1 cellular context compared by ENCODE assay signal in the genomic region with DNA sequence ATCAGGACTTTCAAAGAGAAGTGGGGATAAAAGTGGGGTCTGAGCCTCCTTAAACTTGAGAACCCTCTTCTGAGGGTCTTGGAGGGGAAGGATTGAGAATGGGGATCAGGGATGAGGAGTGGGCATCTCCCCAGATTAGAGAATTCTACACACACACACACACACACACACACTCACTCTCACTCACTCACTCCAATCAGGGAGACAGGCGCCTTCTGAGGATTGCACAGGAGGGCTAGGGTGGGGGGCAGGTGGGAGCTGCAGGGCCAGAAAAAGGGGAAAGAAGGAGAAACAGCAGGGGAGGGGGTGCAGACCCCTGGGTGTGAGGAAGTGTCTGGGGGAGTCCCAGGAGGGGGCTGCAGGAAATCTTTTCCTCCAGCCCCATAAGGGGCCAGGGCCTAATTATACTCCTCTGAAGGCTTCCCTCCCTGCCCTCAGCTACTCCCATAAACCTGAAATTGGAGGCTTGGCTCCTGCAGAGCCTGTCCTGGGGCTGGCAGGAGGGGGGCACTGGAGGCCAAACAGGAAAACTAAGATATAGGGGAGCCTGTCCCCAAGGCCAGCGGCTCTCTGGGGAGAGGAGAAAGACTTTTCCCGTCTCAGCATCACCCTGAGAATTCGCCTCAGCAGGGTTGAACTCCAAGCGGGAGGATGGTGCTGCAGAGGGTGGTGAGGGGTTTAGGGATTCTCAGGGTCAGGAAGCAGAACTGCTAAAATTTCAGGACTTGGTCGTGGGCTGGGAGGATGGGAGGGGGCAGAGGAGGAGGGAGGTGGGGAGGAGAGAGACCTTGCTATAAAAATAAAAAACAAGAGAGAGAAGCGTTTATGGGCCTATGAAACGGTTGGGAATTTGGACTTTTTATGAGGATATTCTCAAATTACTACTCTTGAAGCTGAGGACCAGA.
TF ChIP-seq lines count a peak whose summit lies in the region.

No MANE protein-coding gene starts in this region.

TF ChIP-seq in HEK293, 187 proteins besides CTCF, POLR2A, EP300 and RAD21 (continued from another document and continues in another):
- TF ChIP-seq, protein P1, sequence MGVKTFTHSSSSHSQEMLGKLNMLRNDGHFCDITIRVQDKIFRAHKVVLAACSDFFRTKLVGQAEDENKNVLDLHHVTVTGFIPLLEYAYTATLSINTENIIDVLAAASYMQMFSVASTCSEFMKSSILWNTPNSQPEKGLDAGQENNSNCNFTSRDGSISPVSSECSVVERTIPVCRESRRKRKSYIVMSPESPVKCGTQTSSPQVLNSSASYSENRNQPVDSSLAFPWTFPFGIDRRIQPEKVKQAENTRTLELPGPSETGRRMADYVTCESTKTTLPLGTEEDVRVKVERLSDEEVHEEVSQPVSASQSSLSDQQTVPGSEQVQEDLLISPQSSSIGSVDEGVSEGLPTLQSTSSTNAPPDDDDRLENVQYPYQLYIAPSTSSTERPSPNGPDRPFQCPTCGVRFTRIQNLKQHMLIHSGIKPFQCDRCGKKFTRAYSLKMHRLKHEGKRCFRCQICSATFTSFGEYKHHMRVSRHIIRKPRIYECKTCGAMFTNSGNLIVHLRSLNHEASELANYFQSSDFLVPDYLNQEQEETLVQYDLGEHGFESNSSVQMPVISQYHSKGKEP (tag by site-specific recombination; IDR thresholded peaks at IDR 0.05): 0 out of 2 replicates have a peak, but pooled peaks have one; percentile 8
- TF ChIP-seq ZNF629 (tag by site-specific recombination; IDR thresholded peaks at IDR 0.05) (no peak), ZNF624 (tag by site-specific recombination; IDR thresholded peaks at IDR 0.05) (no peak), ZNF404 (tag by site-specific recombination; IDR thresholded peaks at IDR 0.05) (no peak; the same call in 1 of the 2 replicates), SETDB1 (IDR thresholded peaks at IDR 0.05; ENCODE audit: insufficient read length, low read length) (no peak), KLF1 (tag by site-specific recombination; IDR thresholded peaks at IDR 0.05) (no peak), ZNF114 (tag by site-specific recombination; IDR thresholded peaks at IDR 0.05) (no peak), GFI1B (tag by site-specific recombination; IDR thresholded peaks at IDR 0.05) (0 out of 2 replicates have a peak, but pooled peaks have one; percentile 32), PRDM1 (tag by site-specific recombination; IDR thresholded peaks at IDR 0.05) (peak; percentile 71), ZNF155 (tag by site-specific recombination; IDR thresholded peaks at IDR 0.05) (no peak), ZNF664 (tag by site-specific recombination; IDR thresholded peaks at IDR 0.05) (no peak), ZNF211 (tag by site-specific recombination; IDR thresholded peaks at IDR 0.05; ENCODE audit: low read depth) (no peak), RBAK (tag by site-specific recombination; IDR thresholded peaks at IDR 0.05) (no peak), GLIS1 (tag by site-specific recombination; IDR thresholded peaks at IDR 0.05) (peak; percentile 85), ZNF133 (tag by site-specific recombination; IDR thresholded peaks at IDR 0.05) (no peak), KLF9 (tag by site-specific recombination; IDR thresholded peaks at IDR 0.05; ENCODE audit: low read depth) (peak; percentile 12; the same call in 1 of the 2 replicates), ZNF830 (tag by site-specific recombination; IDR thresholded peaks at IDR 0.05; ENCODE audit: low read depth) (no peak), SALL2 (tag by site-specific recombination; IDR thresholded peaks at IDR 0.05; ENCODE audit: borderline replicate concordance) (no peak), ZNF223 (tag by site-specific recombination; IDR thresholded peaks at IDR 0.05) (no peak), ZFHX2 (tag by site-specific recombination; conservative IDR thresholded peaks at IDR 0.05) (peak; percentile 46), ZNF530 (tag by site-specific recombination; IDR thresholded peaks at IDR 0.05; ENCODE audit: low read depth) (no peak), ZNF324 (tag by site-specific recombination; IDR thresholded peaks at IDR 0.05) (no peak), HOXC10 (CRISPR knock-in tag; IDR thresholded peaks at IDR 0.05) (no peak), ZNF48 (tag by site-specific recombination; IDR thresholded peaks at IDR 0.05) (no peak)
- TF ChIP-seq, protein P2, sequence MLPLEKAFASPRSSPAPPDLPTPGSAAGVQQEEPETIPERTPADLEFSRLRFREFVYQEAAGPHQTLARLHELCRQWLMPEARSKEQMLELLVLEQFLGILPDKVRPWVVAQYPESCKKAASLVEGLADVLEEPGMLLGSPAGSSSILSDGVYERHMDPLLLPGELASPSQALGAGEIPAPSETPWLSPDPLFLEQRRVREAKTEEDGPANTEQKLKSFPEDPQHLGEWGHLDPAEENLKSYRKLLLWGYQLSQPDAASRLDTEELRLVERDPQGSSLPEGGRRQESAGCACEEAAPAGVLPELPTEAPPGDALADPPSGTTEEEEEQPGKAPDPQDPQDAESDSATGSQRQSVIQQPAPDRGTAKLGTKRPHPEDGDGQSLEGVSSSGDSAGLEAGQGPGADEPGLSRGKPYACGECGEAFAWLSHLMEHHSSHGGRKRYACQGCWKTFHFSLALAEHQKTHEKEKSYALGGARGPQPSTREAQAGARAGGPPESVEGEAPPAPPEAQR (tag by site-specific recombination; IDR thresholded peaks at IDR 0.05): no peak
- TF ChIP-seq, protein P3, sequence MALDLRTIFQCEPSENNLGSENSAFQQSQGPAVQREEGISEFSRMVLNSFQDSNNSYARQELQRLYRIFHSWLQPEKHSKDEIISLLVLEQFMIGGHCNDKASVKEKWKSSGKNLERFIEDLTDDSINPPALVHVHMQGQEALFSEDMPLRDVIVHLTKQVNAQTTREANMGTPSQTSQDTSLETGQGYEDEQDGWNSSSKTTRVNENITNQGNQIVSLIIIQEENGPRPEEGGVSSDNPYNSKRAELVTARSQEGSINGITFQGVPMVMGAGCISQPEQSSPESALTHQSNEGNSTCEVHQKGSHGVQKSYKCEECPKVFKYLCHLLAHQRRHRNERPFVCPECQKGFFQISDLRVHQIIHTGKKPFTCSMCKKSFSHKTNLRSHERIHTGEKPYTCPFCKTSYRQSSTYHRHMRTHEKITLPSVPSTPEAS (tag by site-specific recombination; IDR thresholded peaks at IDR 0.05): peak; percentile 68; the same call in 1 of the 2 replicates
- TF ChIP-seq, protein P4, sequence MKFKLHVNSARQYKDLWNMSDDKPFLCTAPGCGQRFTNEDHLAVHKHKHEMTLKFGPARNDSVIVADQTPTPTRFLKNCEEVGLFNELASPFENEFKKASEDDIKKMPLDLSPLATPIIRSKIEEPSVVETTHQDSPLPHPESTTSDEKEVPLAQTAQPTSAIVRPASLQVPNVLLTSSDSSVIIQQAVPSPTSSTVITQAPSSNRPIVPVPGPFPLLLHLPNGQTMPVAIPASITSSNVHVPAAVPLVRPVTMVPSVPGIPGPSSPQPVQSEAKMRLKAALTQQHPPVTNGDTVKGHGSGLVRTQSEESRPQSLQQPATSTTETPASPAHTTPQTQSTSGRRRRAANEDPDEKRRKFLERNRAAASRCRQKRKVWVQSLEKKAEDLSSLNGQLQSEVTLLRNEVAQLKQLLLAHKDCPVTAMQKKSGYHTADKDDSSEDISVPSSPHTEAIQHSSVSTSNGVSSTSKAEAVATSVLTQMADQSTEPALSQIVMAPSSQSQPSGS (tag by site-specific recombination; IDR thresholded peaks at IDR 0.05; ENCODE audit: low read depth): no peak
- TF ChIP-seq, protein P5, sequence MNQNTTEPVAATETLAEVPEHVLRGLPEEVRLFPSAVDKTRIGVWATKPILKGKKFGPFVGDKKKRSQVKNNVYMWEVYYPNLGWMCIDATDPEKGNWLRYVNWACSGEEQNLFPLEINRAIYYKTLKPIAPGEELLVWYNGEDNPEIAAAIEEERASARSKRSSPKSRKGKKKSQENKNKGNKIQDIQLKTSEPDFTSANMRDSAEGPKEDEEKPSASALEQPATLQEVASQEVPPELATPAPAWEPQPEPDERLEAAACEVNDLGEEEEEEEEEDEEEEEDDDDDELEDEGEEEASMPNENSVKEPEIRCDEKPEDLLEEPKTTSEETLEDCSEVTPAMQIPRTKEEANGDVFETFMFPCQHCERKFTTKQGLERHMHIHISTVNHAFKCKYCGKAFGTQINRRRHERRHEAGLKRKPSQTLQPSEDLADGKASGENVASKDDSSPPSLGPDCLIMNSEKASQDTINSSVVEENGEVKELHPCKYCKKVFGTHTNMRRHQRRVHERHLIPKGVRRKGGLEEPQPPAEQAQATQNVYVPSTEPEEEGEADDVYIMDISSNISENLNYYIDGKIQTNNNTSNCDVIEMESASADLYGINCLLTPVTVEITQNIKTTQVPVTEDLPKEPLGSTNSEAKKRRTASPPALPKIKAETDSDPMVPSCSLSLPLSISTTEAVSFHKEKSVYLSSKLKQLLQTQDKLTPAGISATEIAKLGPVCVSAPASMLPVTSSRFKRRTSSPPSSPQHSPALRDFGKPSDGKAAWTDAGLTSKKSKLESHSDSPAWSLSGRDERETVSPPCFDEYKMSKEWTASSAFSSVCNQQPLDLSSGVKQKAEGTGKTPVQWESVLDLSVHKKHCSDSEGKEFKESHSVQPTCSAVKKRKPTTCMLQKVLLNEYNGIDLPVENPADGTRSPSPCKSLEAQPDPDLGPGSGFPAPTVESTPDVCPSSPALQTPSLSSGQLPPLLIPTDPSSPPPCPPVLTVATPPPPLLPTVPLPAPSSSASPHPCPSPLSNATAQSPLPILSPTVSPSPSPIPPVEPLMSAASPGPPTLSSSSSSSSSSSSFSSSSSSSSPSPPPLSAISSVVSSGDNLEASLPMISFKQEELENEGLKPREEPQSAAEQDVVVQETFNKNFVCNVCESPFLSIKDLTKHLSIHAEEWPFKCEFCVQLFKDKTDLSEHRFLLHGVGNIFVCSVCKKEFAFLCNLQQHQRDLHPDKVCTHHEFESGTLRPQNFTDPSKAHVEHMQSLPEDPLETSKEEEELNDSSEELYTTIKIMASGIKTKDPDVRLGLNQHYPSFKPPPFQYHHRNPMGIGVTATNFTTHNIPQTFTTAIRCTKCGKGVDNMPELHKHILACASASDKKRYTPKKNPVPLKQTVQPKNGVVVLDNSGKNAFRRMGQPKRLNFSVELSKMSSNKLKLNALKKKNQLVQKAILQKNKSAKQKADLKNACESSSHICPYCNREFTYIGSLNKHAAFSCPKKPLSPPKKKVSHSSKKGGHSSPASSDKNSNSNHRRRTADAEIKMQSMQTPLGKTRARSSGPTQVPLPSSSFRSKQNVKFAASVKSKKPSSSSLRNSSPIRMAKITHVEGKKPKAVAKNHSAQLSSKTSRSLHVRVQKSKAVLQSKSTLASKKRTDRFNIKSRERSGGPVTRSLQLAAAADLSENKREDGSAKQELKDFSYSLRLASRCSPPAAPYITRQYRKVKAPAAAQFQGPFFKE (tag by site-specific recombination; IDR thresholded peaks at IDR 0.05; ENCODE audit: borderline replicate concordance): no peak
- TF ChIP-seq, protein P6, sequence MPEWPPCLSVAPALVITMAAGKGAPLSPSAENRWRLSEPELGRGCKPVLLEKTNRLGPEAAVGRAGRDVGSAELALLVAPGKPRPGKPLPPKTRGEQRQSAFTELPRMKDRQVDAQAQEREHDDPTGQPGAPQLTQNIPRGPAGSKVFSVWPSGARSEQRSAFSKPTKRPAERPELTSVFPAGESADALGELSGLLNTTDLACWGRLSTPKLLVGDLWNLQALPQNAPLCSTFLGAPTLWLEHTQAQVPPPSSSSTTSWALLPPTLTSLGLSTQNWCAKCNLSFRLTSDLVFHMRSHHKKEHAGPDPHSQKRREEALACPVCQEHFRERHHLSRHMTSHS (tag by site-specific recombination; IDR thresholded peaks at IDR 0.05): no peak
- TF ChIP-seq, protein P7, sequence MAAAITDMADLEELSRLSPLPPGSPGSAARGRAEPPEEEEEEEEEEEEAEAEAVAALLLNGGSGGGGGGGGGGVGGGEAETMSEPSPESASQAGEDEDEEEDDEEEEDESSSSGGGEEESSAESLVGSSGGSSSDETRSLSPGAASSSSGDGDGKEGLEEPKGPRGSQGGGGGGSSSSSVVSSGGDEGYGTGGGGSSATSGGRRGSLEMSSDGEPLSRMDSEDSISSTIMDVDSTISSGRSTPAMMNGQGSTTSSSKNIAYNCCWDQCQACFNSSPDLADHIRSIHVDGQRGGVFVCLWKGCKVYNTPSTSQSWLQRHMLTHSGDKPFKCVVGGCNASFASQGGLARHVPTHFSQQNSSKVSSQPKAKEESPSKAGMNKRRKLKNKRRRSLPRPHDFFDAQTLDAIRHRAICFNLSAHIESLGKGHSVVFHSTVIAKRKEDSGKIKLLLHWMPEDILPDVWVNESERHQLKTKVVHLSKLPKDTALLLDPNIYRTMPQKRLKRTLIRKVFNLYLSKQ (tag by site-specific recombination; IDR thresholded peaks at IDR 0.05; ENCODE audit: borderline replicate concordance): no peak
- TF ChIP-seq, protein P8, sequence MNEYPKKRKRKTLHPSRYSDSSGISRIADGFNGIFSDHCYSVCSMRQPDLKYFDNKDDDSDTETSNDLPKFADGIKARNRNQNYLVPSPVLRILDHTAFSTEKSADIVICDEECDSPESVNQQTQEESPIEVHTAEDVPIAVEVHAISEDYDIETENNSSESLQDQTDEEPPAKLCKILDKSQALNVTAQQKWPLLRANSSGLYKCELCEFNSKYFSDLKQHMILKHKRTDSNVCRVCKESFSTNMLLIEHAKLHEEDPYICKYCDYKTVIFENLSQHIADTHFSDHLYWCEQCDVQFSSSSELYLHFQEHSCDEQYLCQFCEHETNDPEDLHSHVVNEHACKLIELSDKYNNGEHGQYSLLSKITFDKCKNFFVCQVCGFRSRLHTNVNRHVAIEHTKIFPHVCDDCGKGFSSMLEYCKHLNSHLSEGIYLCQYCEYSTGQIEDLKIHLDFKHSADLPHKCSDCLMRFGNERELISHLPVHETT (tag by site-specific recombination; IDR thresholded peaks at IDR 0.05): no peak
- TF ChIP-seq, protein P9, sequence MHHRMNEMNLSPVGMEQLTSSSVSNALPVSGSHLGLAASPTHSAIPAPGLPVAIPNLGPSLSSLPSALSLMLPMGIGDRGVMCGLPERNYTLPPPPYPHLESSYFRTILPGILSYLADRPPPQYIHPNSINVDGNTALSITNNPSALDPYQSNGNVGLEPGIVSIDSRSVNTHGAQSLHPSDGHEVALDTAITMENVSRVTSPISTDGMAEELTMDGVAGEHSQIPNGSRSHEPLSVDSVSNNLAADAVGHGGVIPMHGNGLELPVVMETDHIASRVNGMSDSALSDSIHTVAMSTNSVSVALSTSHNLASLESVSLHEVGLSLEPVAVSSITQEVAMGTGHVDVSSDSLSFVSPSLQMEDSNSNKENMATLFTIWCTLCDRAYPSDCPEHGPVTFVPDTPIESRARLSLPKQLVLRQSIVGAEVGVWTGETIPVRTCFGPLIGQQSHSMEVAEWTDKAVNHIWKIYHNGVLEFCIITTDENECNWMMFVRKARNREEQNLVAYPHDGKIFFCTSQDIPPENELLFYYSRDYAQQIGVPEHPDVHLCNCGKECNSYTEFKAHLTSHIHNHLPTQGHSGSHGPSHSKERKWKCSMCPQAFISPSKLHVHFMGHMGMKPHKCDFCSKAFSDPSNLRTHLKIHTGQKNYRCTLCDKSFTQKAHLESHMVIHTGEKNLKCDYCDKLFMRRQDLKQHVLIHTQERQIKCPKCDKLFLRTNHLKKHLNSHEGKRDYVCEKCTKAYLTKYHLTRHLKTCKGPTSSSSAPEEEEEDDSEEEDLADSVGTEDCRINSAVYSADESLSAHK (tag by site-specific recombination; IDR thresholded peaks at IDR 0.05): peak; percentile 85
- TF ChIP-seq, protein P10, sequence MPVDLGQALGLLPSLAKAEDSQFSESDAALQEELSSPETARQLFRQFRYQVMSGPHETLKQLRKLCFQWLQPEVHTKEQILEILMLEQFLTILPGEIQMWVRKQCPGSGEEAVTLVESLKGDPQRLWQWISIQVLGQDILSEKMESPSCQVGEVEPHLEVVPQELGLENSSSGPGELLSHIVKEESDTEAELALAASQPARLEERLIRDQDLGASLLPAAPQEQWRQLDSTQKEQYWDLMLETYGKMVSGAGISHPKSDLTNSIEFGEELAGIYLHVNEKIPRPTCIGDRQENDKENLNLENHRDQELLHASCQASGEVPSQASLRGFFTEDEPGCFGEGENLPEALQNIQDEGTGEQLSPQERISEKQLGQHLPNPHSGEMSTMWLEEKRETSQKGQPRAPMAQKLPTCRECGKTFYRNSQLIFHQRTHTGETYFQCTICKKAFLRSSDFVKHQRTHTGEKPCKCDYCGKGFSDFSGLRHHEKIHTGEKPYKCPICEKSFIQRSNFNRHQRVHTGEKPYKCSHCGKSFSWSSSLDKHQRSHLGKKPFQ (tag by site-specific recombination; IDR thresholded peaks at IDR 0.05): no peak; the same call in 1 of the 2 replicates
